Comparison of ENCODE assay signal across 12 cellular contexts in the genomic region with DNA sequence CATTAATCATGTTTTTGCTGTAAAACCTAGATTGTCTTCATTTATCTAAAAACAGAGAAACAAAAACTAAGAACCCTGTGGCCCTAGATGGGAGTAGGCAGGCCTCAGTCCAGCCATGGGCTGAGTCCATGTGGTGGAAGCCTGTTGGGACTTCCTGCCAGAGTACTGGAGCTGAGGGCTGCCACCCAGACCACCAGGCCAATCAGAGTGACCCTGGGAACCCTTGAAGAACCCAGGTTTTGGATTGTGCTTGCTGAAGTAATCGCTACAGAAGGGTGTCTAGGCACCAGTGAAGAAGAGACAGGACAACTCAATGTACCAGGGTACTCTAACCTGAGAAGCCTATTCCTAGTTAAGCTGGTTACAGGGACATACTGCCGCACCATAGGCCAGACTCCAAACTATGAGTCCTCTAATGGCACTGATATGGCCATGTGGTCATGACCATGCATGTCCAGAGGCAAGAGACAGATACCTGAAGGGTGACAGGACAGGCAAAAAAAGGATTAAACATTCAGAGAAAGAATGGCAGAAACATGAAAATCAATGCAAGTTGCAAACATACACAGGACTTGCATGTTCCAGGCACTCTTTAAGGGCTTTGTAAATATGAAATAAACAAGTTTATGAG. TPM values are rescaled to one million over a fixed set of nuclear protein-coding genes. Genes with fewer than 3 reads are reported as not detected.
DNase-seq lines count a peak whose midpoint lies in the region; ATAC-seq and TF ChIP-seq lines count a peak whose summit lies in the region.
"Had no signal": no experiment of that assay in that cellular context is flagged by ENCODE, and none has a peak within 500 bp of the region (broad histone marks: within the 10 kb centered on the region; RNA-seq: fewer than 3 reads in every experiment).

No MANE protein-coding gene starts in this region.

- no peak for DNase-seq in CD4-positive, alpha-beta memory T cell
- no peak for DNase-seq in RWPE1 (ENCODE audit: low spot score)
- no peak for DNase-seq in progenitor cell of endocrine pancreas (ENCODE audit: low spot score, unreplicated experiment)
- DNase-seq in sciatic nerve (ENCODE audit: low spot score) = no peak
- DNase-seq: DMS79 had no signal

- H3K9me3 Mint-ChIP-seq in CD4-positive, alpha-beta memory T cell = peaks cover 0 to 10% (median 0%) of the 10 kb centered on the region in 8 donors
- H3K9me3 Mint-ChIP-seq in progenitor cell of endocrine pancreas (ENCODE audit: low read depth) = no peaks in the 10 kb centered on the region
- H3K9me3 Mint-ChIP-seq: central memory CD8-positive, alpha-beta T cell had no signal

- intact Hi-C loops in CD4-positive, alpha-beta memory T cell (cut with micrococcal nuclease) = no loop called here
- intact Hi-C loops in sciatic nerve (cut with DNase I) = no loop called here

- peaks cover 26 to 59% of the 10 kb centered on the region in 2 donors for H3K36me3 Mint-ChIP-seq in CD4-positive, alpha-beta memory T cell
- H3K36me3 Mint-ChIP-seq in progenitor cell of endocrine pancreas (ENCODE audit: insufficient read depth) = peaks cover 10% of the 10 kb centered on the region

- H3K27me3 ChIP-seq in CD4-positive, alpha-beta memory T cell (ENCODE audit: insufficient read depth, low read length) = no peaks in the 10 kb centered on the region

- no peaks in the 10 kb centered on the region for H3K27me3 Mint-ChIP-seq in CD4-positive, alpha-beta memory T cell
- no peaks in the 10 kb centered on the region for H3K27me3 Mint-ChIP-seq in progenitor cell of endocrine pancreas
- H3K27me3 Mint-ChIP-seq: central memory CD8-positive, alpha-beta T cell had no signal

- ATAC-seq in esophagus mucosa (peak; percentile 32), sciatic nerve (no peak), GM19452 (IDR thresholded peaks at IDR 0.05; ENCODE audit: unreplicated experiment) (no peak), GM21390 (IDR thresholded peaks at IDR 0.05; ENCODE audit: unreplicated experiment) (no peak), HG03196 (IDR thresholded peaks at IDR 0.05; ENCODE audit: unreplicated experiment) (no peak)

- no peak overlapping the region for H3K4me3 ChIP-seq in CD4-positive, alpha-beta memory T cell (ENCODE audit: low read length in 2 of 2)
- H3K4me3 ChIP-seq: SK-N-MC had no signal

- peak overlapping the region in 6 of 7 donors; percentile 54 to 97 (median 83) for H3K27ac Mint-ChIP-seq in CD4-positive, alpha-beta memory T cell
- H3K27ac Mint-ChIP-seq in progenitor cell of endocrine pancreas = peak overlapping the region; percentile 76

- TF ChIP-seq CTCF in RWPE1 (conservative IDR thresholded peaks at IDR 0.05; ENCODE audit: low read depth) = no peak
- TF ChIP-seq CTCF in progenitor cell of endocrine pancreas (IDR thresholded peaks at IDR 0.05; ENCODE audit: unreplicated experiment) = no peak

- peaks cover 2 to 55% (median 13%) of the 10 kb centered on the region in 4 donors for H3K4me1 Mint-ChIP-seq in CD4-positive, alpha-beta memory T cell
- peaks cover 13% of the 10 kb centered on the region for H3K4me1 Mint-ChIP-seq in progenitor cell of endocrine pancreas (ENCODE audit: low read depth)

- POLR2A ChIA-PET in CD4-positive, alpha-beta memory T cell (lab: Charles Lee; ENCODE audit: partially characterized antibody) = no interaction called here
- POLR2A ChIA-PET in RWPE1 (lab: Yijun Ruan, JAX; ENCODE audit: low non-redundant PET) = interaction anchor here (1.3 kb wide), 1 partner anchor 11 kb away, joined by 3 read pairs; no protein-coding TSS in a partner anchor

- no peak overlapping the region for H3K27ac ChIP-seq in CD4-positive, alpha-beta memory T cell (ENCODE audit: low read depth, low read length)
- H3K27ac ChIP-seq in RWPE1 = peak overlapping the region; percentile 91
- H3K27ac ChIP-seq: SK-N-MC had no signal

- H3K36me3 ChIP-seq in CD4-positive, alpha-beta memory T cell (ENCODE audit: insufficient read depth, low read length) = peaks cover 39% of the 10 kb centered on the region

- H3K4me1 ChIP-seq in CD4-positive, alpha-beta memory T cell (ENCODE audit: insufficient read depth, low read length) = peaks cover 3% of the 10 kb centered on the region

- CTCF ChIA-PET in CD4-positive, alpha-beta memory T cell (lab: Charles Lee; ENCODE audit: partially characterized antibody) = interaction anchor here (0.8 to 1.1 kb wide), 2 partner anchors 14 to 150 kb away, joined by 3 to 4 read pairs; no protein-coding TSS in a partner anchor
- CTCF ChIA-PET in RWPE1 (lab: Yijun Ruan, JAX) = interaction anchor here (0.6 to 1.8 kb wide), 2 partner anchors 151 to 449 kb away, joined by 3 to 4 read pairs; no protein-coding TSS in a partner anchor

- H3K4me3 Mint-ChIP-seq in CD4-positive, alpha-beta memory T cell = peak overlapping the region in 1 of 8 donors; percentile 29
- no peak overlapping the region for H3K4me3 Mint-ChIP-seq in progenitor cell of endocrine pancreas (ENCODE audit: low read depth)
- H3K4me3 Mint-ChIP-seq: central memory CD8-positive, alpha-beta T cell had no signal

- H3K9me3 ChIP-seq in CD4-positive, alpha-beta memory T cell (ENCODE audit: control insufficient read depth in 1 of 2, low read length in 2 of 2) = no peaks in the 10 kb centered on the region

RNA-seq across cellular contexts. Expression of a gene that starts 12.9 kb away (rescaled TPM):
- total RNA-seq in CD4-positive, alpha-beta memory T cell = 10 to 100 TPM; 14.9 to 15.3 TPM
- 10 to 100 TPM; 22.5 to 89.7 TPM for polyA plus RNA-seq in CD4-positive, alpha-beta memory T cell
- 15.4 TPM for total RNA-seq in esophagus mucosa
- 6.6 and 6.7 TPM in 2 replicates for total RNA-seq in progenitor cell of endocrine pancreas
- total RNA-seq in sciatic nerve = 51.7 TPM

RNA-seq across cellular contexts. Expression of a gene that starts 33.0 kb away (rescaled TPM):
- 1 to 10 TPM; 3.0 to 3.9 TPM for total RNA-seq in CD4-positive, alpha-beta memory T cell
- 1 to 10 TPM in 1 of 2 donors, not detected in 1; 1.1 TPM for polyA plus RNA-seq in CD4-positive, alpha-beta memory T cell
- total RNA-seq in esophagus mucosa = 2.3 TPM
- 16.1 and 17.2 TPM in 2 replicates for total RNA-seq in progenitor cell of endocrine pancreas
- total RNA-seq in sciatic nerve = 13.4 TPM

RNA-seq across cellular contexts. Expression of a gene that starts 33.0 kb away (rescaled TPM):
- total RNA-seq in CD4-positive, alpha-beta memory T cell = 10 to 100 TPM; 57.1 to 58.4 TPM
- polyA plus RNA-seq in CD4-positive, alpha-beta memory T cell = 10 to 100 TPM; 21.5 to 22.1 TPM
- total RNA-seq in esophagus mucosa = 23.5 TPM
- total RNA-seq in progenitor cell of endocrine pancreas = 64.3 and 72.8 TPM in 2 replicates
- total RNA-seq in sciatic nerve = 55.8 TPM

RNA-seq across cellular contexts. Expression of a gene that starts 51.9 kb away (rescaled TPM):
- total RNA-seq in CD4-positive, alpha-beta memory T cell = not detected
- polyA plus RNA-seq in CD4-positive, alpha-beta memory T cell = under 1 TPM in 1 of 2 donors, not detected in 1; 0.03 TPM
- total RNA-seq in esophagus mucosa (not detected), progenitor cell of endocrine pancreas (0.16 TPM in 1 of 2 replicates, not detected in the other), sciatic nerve (0.04 TPM)
- polyA plus RNA-seq: neural cell had no signal
